8 cellular contexts compared by ENCODE assay signal in the genomic region with DNA sequence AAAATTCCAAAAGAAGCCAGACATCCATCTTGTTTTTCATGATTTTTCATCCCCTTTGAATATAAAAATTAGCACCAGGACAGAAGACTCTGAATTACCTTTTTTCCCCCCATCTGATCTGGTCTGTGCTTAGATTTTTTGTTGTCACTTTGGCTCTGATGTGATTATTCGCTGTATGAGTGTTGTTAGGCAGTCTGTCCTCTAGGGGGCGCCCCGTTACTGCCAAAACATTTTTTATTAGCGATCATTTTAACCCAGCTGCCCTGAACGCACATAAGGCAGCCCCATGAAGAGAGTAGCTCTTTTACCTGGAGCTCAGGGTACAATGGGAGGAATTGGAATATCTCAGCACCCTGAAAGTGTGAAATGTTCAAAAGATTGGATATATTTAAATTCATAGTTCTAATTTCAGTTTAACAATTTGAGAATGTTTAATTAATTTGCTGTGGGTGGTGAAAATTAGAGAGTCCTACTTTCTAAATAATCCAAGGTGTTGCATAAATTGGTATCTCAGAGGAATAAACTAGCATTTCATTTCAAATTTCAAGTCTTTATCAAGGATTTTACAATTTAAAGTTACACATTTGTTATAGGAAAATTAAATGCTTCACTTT.
DNase-seq lines count a peak whose midpoint lies in the region; ATAC-seq and TF ChIP-seq lines count a peak whose summit lies in the region.

No MANE protein-coding gene starts in this region.

- ATAC-seq in gastrocnemius medialis (peak; percentile 86 to 90), HG03175 (IDR thresholded peaks at IDR 0.05; ENCODE audit: unreplicated experiment) (no peak)

- peak; percentile 46 for DNase-seq in NCI-H2029 (lab: John Stamatoyannopoulos, UW)
- DNase-seq in T1000 (lab: John Stamatoyannopoulos, UW) = peak; percentile 56
- DNase-seq in astrocyte of the cerebellum (ENCODE audit: low read depth) = peak; percentile 45
- peak; percentile 27 for DNase-seq in hepatic stellate cell (ENCODE audit: low spot score)
- DNase-seq in gastrocnemius medialis = peak; percentile 53 to 83
- no peak for DNase-seq in 8988T

- intact Hi-C loops in gastrocnemius medialis (cut with DNase I; ENCODE audit: low total_unique reads) = loop anchor here (1.0 to 2.0 kb wide), 3 partner anchors 65 to 239 kb away; no protein-coding TSS in a partner anchor

- H3K27ac ChIP-seq in gastrocnemius medialis = peak overlapping the region in 3 of 4 donors; percentile 44 to 54 (median 49)

- no peak overlapping the region for H3K4me3 ChIP-seq in GM12875 (ENCODE audit: low read depth, low read length)
- no peak overlapping the region for H3K4me3 ChIP-seq in astrocyte of the cerebellum (ENCODE audit: low read depth, low read length)
- H3K4me3 ChIP-seq in gastrocnemius medialis = no peak overlapping the region

- peaks cover 0 to 74% of the 10 kb centered on the region in 2 donors for H3K36me3 ChIP-seq in gastrocnemius medialis

- TF ChIP-seq POLR2A in gastrocnemius medialis (IDR thresholded peaks at IDR 0.05) = no peak

- H3K4me1 ChIP-seq in gastrocnemius medialis = peaks cover 6 to 13% of the 10 kb centered on the region in 2 donors

- TF ChIP-seq CTCF in GM12875 (IDR thresholded peaks at IDR 0.05; ENCODE audit: borderline replicate concordance, insufficient read depth, low read depth, low read length) (peak; percentile 61; the same call in 1 of the 2 replicates), astrocyte of the cerebellum (IDR thresholded peaks at IDR 0.05; ENCODE audit: low read depth, low read length, missing control alignments) (peak; percentile 82), gastrocnemius medialis (IDR thresholded peaks at IDR 0.05 in 4 of 5, conservative IDR thresholded peaks at IDR 0.05 in 1 of 5) (peak; percentile 90 to 95 (median 92))

- in situ Hi-C loops in astrocyte of the cerebellum (cut with HindIII; ENCODE audit: low sequenced_read_pairs) = loop anchor here (25.0 kb wide), 1 partner anchor 201 kb away; no protein-coding TSS in a partner anchor
- in situ Hi-C loops in gastrocnemius medialis (cut with MboI; ENCODE audit: low sequenced_read_pairs in 4 of 4) = loop anchor here (5.0 kb wide), 3 partner anchors 61 to 216 kb away; a partner anchor contains a TSS

- no peaks in the 10 kb centered on the region for H3K27me3 ChIP-seq in gastrocnemius medialis

- H3K9me3 ChIP-seq in gastrocnemius medialis = no peaks in the 10 kb centered on the region
